ENCODE assay signal across 16 cellular contexts in the genomic region with DNA sequence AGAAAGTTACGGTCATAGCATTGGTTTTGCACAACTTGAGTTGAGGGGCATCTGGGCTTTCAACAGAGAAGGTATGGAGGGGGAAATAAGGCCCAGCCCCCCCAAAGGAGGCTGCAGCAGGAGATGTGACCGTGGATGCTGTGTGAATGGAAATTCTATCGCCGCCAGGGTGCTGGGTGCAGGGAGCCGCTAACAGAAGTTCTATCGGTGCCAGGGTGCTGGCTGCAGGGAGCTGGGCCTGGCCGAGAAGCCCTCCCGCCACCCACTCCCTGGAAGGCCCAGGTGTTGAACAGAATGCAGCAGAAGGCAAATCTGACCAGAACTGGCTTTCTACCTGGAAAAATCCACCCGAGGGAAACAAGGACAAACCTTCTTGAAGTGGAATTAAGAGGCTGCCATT.
DNase-seq lines count a peak whose midpoint lies in the region; ATAC-seq and TF ChIP-seq lines count a peak whose summit lies in the region.
"Had no signal": no experiment of that assay in that cellular context is flagged by ENCODE, and none has a peak within 500 bp of the region (broad histone marks: within the 10 kb centered on the region; RNA-seq: fewer than 3 reads in every experiment).

No MANE protein-coding gene starts in this region.

- 94 to 97% methylated on average over 8 to 9 of the region's 9 CpGs for WGBS in endodermal cell (ENCODE audit: insufficient coverage in 1 of 2, insufficient read length in 1 of 2), 2 experiments
- no CpG with 5 or more reads among the region's 9 CpGs for WGBS in neuronal stem cell (ENCODE audit: extremely low coverage in 2 of 2, insufficient read length in 2 of 2, insufficient replicate concordance in 1 of 2), 2 donors

- TF ChIP-seq CTCF in WTC11 (IDR thresholded peaks at IDR 0.05) (no peak), endodermal cell (conservative IDR thresholded peaks at IDR 0.05) (no peak)

- H3K27ac Mint-ChIP-seq in WTC11 (0 out of 2 replicates have a peak overlapping the region, but pooled peaks have one; percentile 13), endodermal cell (peak overlapping the region; percentile 66)
- H3K27ac Mint-ChIP-seq: CD4-positive, alpha-beta memory T cell had no signal

- no peak overlapping the region for H4K91ac ChIP-seq in neuronal stem cell (ENCODE audit: low read depth, low read length, poor library complexity)

- H2AFZ ChIP-seq in neuronal stem cell (ENCODE audit: low read length) = no peak overlapping the region

- H3K9me3 ChIP-seq in endodermal cell (ENCODE audit: control insufficient read depth, low read length) (no peaks in the 10 kb centered on the region), neuronal stem cell (replicated peaks in 1 of 2; ENCODE audit: control insufficient read depth in 2 of 2, insufficient read depth in 1 of 2, low read depth in 1 of 2, low read length in 2 of 2) (peaks cover 0 to 2% of the 10 kb centered on the region in 2 donors)

- H3K4me1 ChIP-seq in endodermal cell (ENCODE audit: control insufficient read depth, insufficient read depth, low read length) (peaks cover 2% of the 10 kb centered on the region), neuronal stem cell (ENCODE audit: control insufficient read depth in 2 of 2, insufficient read depth in 1 of 2, low read depth in 1 of 2, low read length in 2 of 2) (peaks cover 0 to 14% of the 10 kb centered on the region in 2 donors)

- DNase-seq in WTC11 (ENCODE audit: low spot score) (no peak), endodermal cell (no peak), neuronal stem cell (ENCODE audit: low spot score) (no peak)
- DNase-seq: C1 segment of cervical spinal cord; Calu3; CD4-positive, alpha-beta memory T cell; COR-L47; DMS53; DMS79 treated with DMSO at 0.1 percent for 48 hours; GF-D8; GOT3; H7 had no signal

- H3K9me3 Mint-ChIP-seq in WTC11 = peaks cover 6% of the 10 kb centered on the region
- no peaks in the 10 kb centered on the region for H3K9me3 Mint-ChIP-seq in endodermal cell

- H2BK5ac ChIP-seq in neuronal stem cell (ENCODE audit: low read length) = no peak overlapping the region

- H3K27me3 Mint-ChIP-seq in WTC11 (ENCODE audit: low read depth) (no peaks in the 10 kb centered on the region), endodermal cell (ENCODE audit: insufficient read depth) (no peaks in the 10 kb centered on the region)

- H2BK120ac ChIP-seq in neuronal stem cell (ENCODE audit: low read depth, low read length) = no peak overlapping the region

- POLR2A ChIA-PET in WTC11 (lab: Charles Lee) = interaction anchor here (0.6 kb wide), 1 partner anchor 218 kb away, joined by 3 read pairs; no protein-coding TSS in a partner anchor

- H3K36me3 ChIP-seq in endodermal cell (ENCODE audit: control insufficient read depth, insufficient read depth, low read length) (no peaks in the 10 kb centered on the region), neuronal stem cell (replicated peaks in 1 of 2; ENCODE audit: control insufficient read depth in 2 of 2, insufficient read depth in 2 of 2, low read length in 2 of 2) (no peaks in the 10 kb centered on the region)

- CTCF ChIA-PET in WTC11 (lab: Charles Lee) = interaction anchor here (1.9 kb wide), 1 partner anchor 51 kb away, joined by 6 read pairs; no protein-coding TSS in a partner anchor

- H3K9ac ChIP-seq in endodermal cell (ENCODE audit: extremely low read depth, low read length, poor library complexity, severe bottlenecking) = no peak overlapping the region
- H3K9ac ChIP-seq in neuronal stem cell (ENCODE audit: low read depth, low read length, poor library complexity) = no peak overlapping the region

- H3K4me3 ChIP-seq in endodermal cell (ENCODE audit: low read length) (no peak overlapping the region), neuronal stem cell (ENCODE audit: low read length in 2 of 2) (no peak overlapping the region)

- H2BK12ac ChIP-seq in neuronal stem cell (ENCODE audit: low read length) = no peak overlapping the region

- peaks cover 7% of the 10 kb centered on the region for H3K4me1 Mint-ChIP-seq in WTC11
- H3K4me1 Mint-ChIP-seq in endodermal cell = peaks cover 5% of the 10 kb centered on the region
- H3K4me1 Mint-ChIP-seq: CD4-positive, alpha-beta memory T cell had no signal

- no peak overlapping the region for H3K23ac ChIP-seq in neuronal stem cell (ENCODE audit: low read depth, low read length, poor library complexity)

- no peak overlapping the region for H3K4me2 ChIP-seq in neuronal stem cell (ENCODE audit: insufficient read depth, low read length, poor library complexity, severe bottlenecking)

- H3K4ac ChIP-seq in neuronal stem cell (ENCODE audit: low read length) = no peak overlapping the region

- H3K18ac ChIP-seq in neuronal stem cell (ENCODE audit: low read length) = no peak overlapping the region

- no peak overlapping the region for H4K8ac ChIP-seq in neuronal stem cell (ENCODE audit: low read depth, low read length)

- H3K27me3 ChIP-seq in endodermal cell (ENCODE audit: control insufficient read depth, insufficient read depth, low read length, poor library complexity, severe bottlenecking) = no peaks in the 10 kb centered on the region
- peaks cover 0 to 2% (median 0%) of the 10 kb centered on the region in 3 experiments for H3K27me3 ChIP-seq in neuronal stem cell (ENCODE audit: control insufficient read depth in 3 of 3, insufficient read depth in 3 of 3, low read depth in 1 of 3, low read length in 3 of 3)

- H3K27ac ChIP-seq in endodermal cell (ENCODE audit: low read depth, low read length) = no peak overlapping the region
- H3K27ac ChIP-seq in neuronal stem cell (replicated peaks; ENCODE audit: low read length) = no peak overlapping the region

- no peak overlapping the region for H3K4me3 Mint-ChIP-seq in WTC11
- no peak overlapping the region for H3K4me3 Mint-ChIP-seq in endodermal cell
- H3K4me3 Mint-ChIP-seq: CD4-positive, alpha-beta memory T cell had no signal

- no peaks in the 10 kb centered on the region for H3K79me1 ChIP-seq in neuronal stem cell (ENCODE audit: low read depth, low read length)

- H2AK5ac ChIP-seq in neuronal stem cell (ENCODE audit: low read depth, low read length) = no peak overlapping the region

- ATAC-seq in WTC11 (no peak), HG03196 (IDR thresholded peaks at IDR 0.05; ENCODE audit: unreplicated experiment) (no peak), HG03159 (IDR thresholded peaks at IDR 0.05; ENCODE audit: unreplicated experiment) (no peak), HG03457 (IDR thresholded peaks at IDR 0.05; ENCODE audit: unreplicated experiment) (no peak)
- ATAC-seq: HCT116 had no signal

- no peak overlapping the region for H3K14ac ChIP-seq in neuronal stem cell (ENCODE audit: low read length)

- H2BK15ac ChIP-seq in neuronal stem cell (ENCODE audit: low read length) = peak overlapping the region; percentile 87

- H3K36me3 Mint-ChIP-seq in WTC11 (peaks cover 8% of the 10 kb centered on the region), endodermal cell (ENCODE audit: low read depth) (peaks cover 9% of the 10 kb centered on the region)
- H3K36me3 Mint-ChIP-seq: CD4-positive, alpha-beta memory T cell had no signal

TF ChIP-seq in WTC11, 78 proteins besides CTCF, POLR2A, EP300 and RAD21 (continues in another document):
- no peak for TF ChIP-seq NFYB (CRISPR knock-in tag; conservative IDR thresholded peaks at IDR 0.05; ENCODE audit: low read depth)
- TF ChIP-seq, protein P1, sequence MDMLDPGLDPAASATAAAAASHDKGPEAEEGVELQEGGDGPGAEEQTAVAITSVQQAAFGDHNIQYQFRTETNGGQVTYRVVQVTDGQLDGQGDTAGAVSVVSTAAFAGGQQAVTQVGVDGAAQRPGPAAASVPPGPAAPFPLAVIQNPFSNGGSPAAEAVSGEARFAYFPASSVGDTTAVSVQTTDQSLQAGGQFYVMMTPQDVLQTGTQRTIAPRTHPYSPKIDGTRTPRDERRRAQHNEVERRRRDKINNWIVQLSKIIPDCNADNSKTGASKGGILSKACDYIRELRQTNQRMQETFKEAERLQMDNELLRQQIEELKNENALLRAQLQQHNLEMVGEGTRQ (CRISPR knock-in tag; IDR thresholded peaks at IDR 0.05) = no peak
- no peak for TF ChIP-seq NR3C1 (CRISPR knock-in tag; conservative IDR thresholded peaks at IDR 0.05; ENCODE audit: low read depth)
- TF ChIP-seq, protein P2, sequence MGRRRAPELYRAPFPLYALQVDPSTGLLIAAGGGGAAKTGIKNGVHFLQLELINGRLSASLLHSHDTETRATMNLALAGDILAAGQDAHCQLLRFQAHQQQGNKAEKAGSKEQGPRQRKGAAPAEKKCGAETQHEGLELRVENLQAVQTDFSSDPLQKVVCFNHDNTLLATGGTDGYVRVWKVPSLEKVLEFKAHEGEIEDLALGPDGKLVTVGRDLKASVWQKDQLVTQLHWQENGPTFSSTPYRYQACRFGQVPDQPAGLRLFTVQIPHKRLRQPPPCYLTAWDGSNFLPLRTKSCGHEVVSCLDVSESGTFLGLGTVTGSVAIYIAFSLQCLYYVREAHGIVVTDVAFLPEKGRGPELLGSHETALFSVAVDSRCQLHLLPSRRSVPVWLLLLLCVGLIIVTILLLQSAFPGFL (CRISPR knock-in tag; IDR thresholded peaks at IDR 0.05; ENCODE audit: borderline replicate concordance) = no peak
- TF ChIP-seq, protein P3, sequence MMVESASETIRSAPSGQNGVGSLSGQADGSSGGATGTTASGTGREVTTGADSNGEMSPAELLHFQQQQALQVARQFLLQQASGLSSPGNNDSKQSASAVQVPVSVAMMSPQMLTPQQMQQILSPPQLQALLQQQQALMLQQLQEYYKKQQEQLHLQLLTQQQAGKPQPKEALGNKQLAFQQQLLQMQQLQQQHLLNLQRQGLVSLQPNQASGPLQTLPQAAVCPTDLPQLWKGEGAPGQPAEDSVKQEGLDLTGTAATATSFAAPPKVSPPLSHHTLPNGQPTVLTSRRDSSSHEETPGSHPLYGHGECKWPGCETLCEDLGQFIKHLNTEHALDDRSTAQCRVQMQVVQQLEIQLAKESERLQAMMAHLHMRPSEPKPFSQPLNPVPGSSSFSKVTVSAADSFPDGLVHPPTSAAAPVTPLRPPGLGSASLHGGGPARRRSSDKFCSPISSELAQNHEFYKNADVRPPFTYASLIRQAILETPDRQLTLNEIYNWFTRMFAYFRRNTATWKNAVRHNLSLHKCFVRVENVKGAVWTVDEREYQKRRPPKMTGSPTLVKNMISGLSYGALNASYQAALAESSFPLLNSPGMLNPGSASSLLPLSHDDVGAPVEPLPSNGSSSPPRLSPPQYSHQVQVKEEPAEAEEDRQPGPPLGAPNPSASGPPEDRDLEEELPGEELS (CRISPR knock-in tag; IDR thresholded peaks at IDR 0.05) = no peak
